In genomic region chr16:71214771-71215381, GRCh38 we compare ENCODE assay signal across 1 cellular context.
TF ChIP-seq lines count a peak whose summit lies in the region.

No MANE protein-coding gene starts in this region.

TF ChIP-seq in endothelial cell of umbilical vein, 7 proteins besides CTCF, POLR2A, EP300 and RAD21:
- TF ChIP-seq GATA2 (IDR thresholded peaks at IDR 0.05; ENCODE audit: insufficient read depth, insufficient read length, low read depth, low read length) (no peak), JUN (IDR thresholded peaks at IDR 0.05; ENCODE audit: borderline replicate concordance, insufficient read depth, insufficient read length, low read depth) (no peak), EZH2 (IDR thresholded peaks at IDR 0.05; ENCODE audit: borderline replicate concordance, low read depth, low read length, severe bottlenecking) (no peak), FOS (IDR thresholded peaks at IDR 0.05; ENCODE audit: borderline replicate concordance, insufficient read depth, low read length) (no peak), POLR2AphosphoS5 (IDR thresholded peaks at IDR 0.05; ENCODE audit: insufficient read depth, low read depth, low read length) (no peak), MYC (IDR thresholded peaks at IDR 0.05; ENCODE audit: low read depth, low read length) (no peak)
- TF ChIP-seq, protein P1, sequence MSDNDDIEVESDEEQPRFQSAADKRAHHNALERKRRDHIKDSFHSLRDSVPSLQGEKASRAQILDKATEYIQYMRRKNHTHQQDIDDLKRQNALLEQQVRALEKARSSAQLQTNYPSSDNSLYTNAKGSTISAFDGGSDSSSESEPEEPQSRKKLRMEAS (IDR thresholded peaks at IDR 0.05; ENCODE audit: insufficient read depth, insufficient read length), result no peak
